ENCODE assay signal across 21 cellular contexts in the genomic region with DNA sequence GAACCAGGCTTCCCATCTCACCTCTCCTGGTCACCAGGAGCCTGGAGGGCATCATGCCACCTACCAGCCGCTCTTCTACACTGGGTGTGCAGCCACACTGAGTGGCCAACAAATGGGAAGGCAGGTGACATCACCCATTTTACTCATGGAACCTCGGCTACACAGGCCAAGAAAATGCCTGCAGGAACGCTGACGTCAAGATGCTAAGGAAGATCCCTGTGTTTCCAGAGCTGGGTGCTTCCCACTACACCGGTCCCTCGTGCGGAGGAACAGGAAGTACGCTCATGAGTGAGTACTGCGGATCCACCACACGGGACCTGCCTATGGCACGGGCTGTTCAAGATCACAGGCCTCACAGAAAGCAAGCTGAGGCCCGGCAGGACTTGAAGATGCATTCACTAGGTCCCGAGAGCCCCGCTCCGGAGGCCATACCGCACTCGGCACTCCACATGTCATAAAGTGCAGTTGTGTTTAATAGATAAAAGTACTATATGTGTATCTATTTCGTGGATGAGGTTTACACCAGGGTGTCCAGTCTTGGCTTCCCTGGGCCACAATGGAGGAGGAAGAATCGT.
A peak's percentile ranks its signal among the peaks of the same experiment; 100 is the strongest.
DNase-seq lines count a peak whose midpoint lies in the region; ATAC-seq, FAIRE-seq and TF ChIP-seq lines count a peak whose summit lies in the region.
"Had no signal": no experiment of that assay in that cellular context is flagged by ENCODE, and none has a peak within 500 bp of the region (broad histone marks: within the 10 kb centered on the region; RNA-seq: fewer than 3 reads in every experiment).

No MANE protein-coding gene starts in this region.

- H4K5ac ChIP-seq in H1 (ENCODE audit: insufficient read length, low read depth, low read length), result no peak overlapping the region

- peaks cover 0 to 7% (median 3%) of the 10 kb centered on the region in 4 experiments; a peak in 5 of 7 replicates for H3K4me1 ChIP-seq in H1 (replicated peaks in 1 of 4; ENCODE audit: control insufficient read depth in 3 of 4, insufficient read depth in 4 of 4, low read length in 3 of 4)
- no peaks in the 10 kb centered on the region for H3K4me1 ChIP-seq in upper lobe of right lung
- H3K4me1 ChIP-seq: A549 had no signal

- H4K91ac ChIP-seq in H1 (replicated peaks; ENCODE audit: insufficient read length, low read length), result peak overlapping the region; percentile 5

- H3K27ac ChIP-seq in H1 (ENCODE audit: low read depth, low read length), result no peak overlapping the region
- H3K27ac ChIP-seq in upper lobe of right lung, result no peak overlapping the region
- H3K27ac ChIP-seq: A549, GM23248 had no signal

- H3K23ac ChIP-seq in H1 (ENCODE audit: insufficient read length), result no peak overlapping the region

- POLR2A ChIA-PET in H1 (lab: Charles Lee; ENCODE audit: partially characterized antibody), result no interaction called here

- H3K9me3 ChIP-seq in H1 (ENCODE audit: insufficient read depth in 2 of 2, low read depth in 1 of 2, low read length in 1 of 2) (peaks cover 0 to 6% of the 10 kb centered on the region in 2 experiments; a peak in 1 of 4 replicates), upper lobe of right lung (no peaks in the 10 kb centered on the region)
- H3K9me3 ChIP-seq: A549 had no signal

- H2BK120ac ChIP-seq in H1 (replicated peaks; ENCODE audit: low read depth, low read length), result no peak overlapping the region

- no peaks in the 10 kb centered on the region for H3K79me2 ChIP-seq in H1 (ENCODE audit: control insufficient read depth in 1 of 2, insufficient read depth in 2 of 2, low read length in 2 of 2)

- no peak overlapping the region for H3K14ac ChIP-seq in H1 (ENCODE audit: insufficient read length)

- ATAC-seq in omental fat pad (ENCODE audit: low FRiP score), result peak; percentile 14
- peak; percentile 21 for ATAC-seq in upper lobe of right lung
- ATAC-seq: A549, GM12878, HCT116 had no signal

- H4K20me1 ChIP-seq in H1 (replicated peaks in 1 of 2; ENCODE audit: control insufficient read depth in 1 of 2, insufficient read depth in 2 of 2, low read length in 2 of 2), result no peaks in the 10 kb centered on the region

- no peak overlapping the region for H2BK15ac ChIP-seq in H1 (ENCODE audit: low read length)

- no peak overlapping the region for H3K4me2 ChIP-seq in H1 (ENCODE audit: insufficient read depth in 1 of 2, low read depth in 2 of 2, low read length in 2 of 2)
- H3K4me2 ChIP-seq: A549 had no signal

- 86% methylated on average over 19 of the region's 19 CpGs; no CpG with 5 or more reads in 1 of the 2 experiments for WGBS in H1 (ENCODE audit: extremely low coverage in 1 of 2, insufficient coverage in 1 of 2, insufficient read length in 1 of 2, insufficient replicate concordance in 2 of 2, low coverage in 1 of 2, low lambda C conversion rate in 2 of 2, missing lambda C conversion rate in 1 of 2), 2 experiments

- TF ChIP-seq RAD21 in H1 (IDR thresholded peaks at IDR 0.05 in 1 of 2, conservative IDR thresholded peaks at IDR 0.05 in 1 of 2; ENCODE audit: low read depth in 2 of 2, low read length in 2 of 2), result no peak

- H3K18ac ChIP-seq in H1 (ENCODE audit: extremely low read depth, low read length), result no peak overlapping the region

- H2BK12ac ChIP-seq in H1 (ENCODE audit: low read depth, low read length), result 0 out of 2 replicates have a peak overlapping the region, but pooled peaks have one; percentile 17

- TF ChIP-seq CTCF in H1 (IDR thresholded peaks at IDR 0.05; ENCODE audit: control extremely low read depth in 1 of 3, insufficient read depth in 1 of 3, low read depth in 1 of 3, low read length in 3 of 3) (no peak), omental fat pad (IDR thresholded peaks at IDR 0.05) (no peak), upper lobe of right lung (IDR thresholded peaks at IDR 0.05) (no peak), D721Med (IDR thresholded peaks at IDR 0.05; ENCODE audit: insufficient read depth, missing control alignments) (no peak)

- no peak for TF ChIP-seq POLR2A in H1 (IDR thresholded peaks at IDR 0.05; ENCODE audit: control extremely low read depth in 1 of 2, low read depth in 2 of 2, low read length in 2 of 2)

- no peak overlapping the region for H2BK20ac ChIP-seq in H1 (ENCODE audit: low read length)

- no peak overlapping the region for H2AK5ac ChIP-seq in H1 (ENCODE audit: low read depth, low read length)

- DNase-seq in M059J (ENCODE audit: low read depth) (peak; percentile 59), H1 (ENCODE audit: low read depth in 1 of 2, low spot score in 2 of 2) (no peak), omental fat pad (ENCODE audit: low spot score) (no peak), upper lobe of right lung (no peak), NCI-H187 (lab: John Stamatoyannopoulos, UW) (no peak), D721Med (ENCODE audit: insufficient read length, low spot score) (no peak), DMS53 (lab: John Stamatoyannopoulos, UW) (no peak)
- DNase-seq: 8988T; ACHN; C1 segment of cervical spinal cord; CD4-positive, alpha-beta memory T cell; COR-L47; DMS153; DMS79; GDM1; H9 had no signal

- intact Hi-C loops in upper lobe of right lung (cut with DNase I), result no loop called here

- H3K4me3 ChIP-seq in H1 (ENCODE audit: extremely low read depth in 1 of 4, insufficient read depth in 2 of 4, low read depth in 3 of 4, low read length in 4 of 4) (no peak overlapping the region), upper lobe of right lung (no peak overlapping the region)
- H3K4me3 ChIP-seq: A549, GM12878, GM23248 had no signal

- CTCF ChIA-PET in H1 (lab: Charles Lee; ENCODE audit: partially characterized antibody), result no interaction called here

- no peak overlapping the region for H3K4ac ChIP-seq in H1 (replicated peaks; ENCODE audit: insufficient read length, low read depth, low read length)

- no peak overlapping the region for H3K9ac ChIP-seq in H1 (replicated peaks in 1 of 4; ENCODE audit: extremely low read depth in 1 of 4, low read depth in 3 of 4, low read length in 3 of 4)
- H3K9ac ChIP-seq: GM23248 had no signal

- no peak overlapping the region for H4K8ac ChIP-seq in H1 (ENCODE audit: extremely low read depth, insufficient read depth, low read length)

- H3K27me3 ChIP-seq in H1 (replicated peaks in 1 of 4; ENCODE audit: control insufficient read depth in 3 of 4, extremely low read depth in 1 of 4, insufficient read depth in 3 of 4, low read length in 3 of 4) (no peaks in the 10 kb centered on the region; a peak in 1 of 7 replicates), upper lobe of right lung (no peaks in the 10 kb centered on the region)

- no peak for TF ChIP-seq EP300 in H1 (IDR thresholded peaks at IDR 0.05; ENCODE audit: borderline replicate concordance in 1 of 2, low read depth in 2 of 2, low read length in 2 of 2)

- no peak overlapping the region for H2BK5ac ChIP-seq in H1 (ENCODE audit: low read depth, low read length)

- H3K23me2 ChIP-seq in H1 (ENCODE audit: low read depth, low read length), result no peaks in the 10 kb centered on the region

- H3K36me3 ChIP-seq in H1 (ENCODE audit: control insufficient read depth in 2 of 4, insufficient read depth in 4 of 4, low read length in 3 of 4) (no peaks in the 10 kb centered on the region), upper lobe of right lung (no peaks in the 10 kb centered on the region)

- H3K79me1 ChIP-seq in H1 (ENCODE audit: low read depth, low read length), result no peaks in the 10 kb centered on the region

- FAIRE-seq in H1 (lab: Jason Lieb, UNC) (no peak), D721Med (lab: Jason Lieb, UNC) (no peak)
- FAIRE-seq: A549, GM12878, GM19239 had no signal

- no peak overlapping the region for H3K56ac ChIP-seq in H1 (replicated peaks; ENCODE audit: insufficient read length, low read depth, low read length)

- H2AFZ ChIP-seq in H1 (ENCODE audit: low read length), result no peak overlapping the region

TF ChIP-seq in H1, 55 proteins besides CTCF, POLR2A, EP300 and RAD21 (continues in another document):
- TF ChIP-seq PHF8 (conservative IDR thresholded peaks at IDR 0.05; ENCODE audit: low read depth, low read length) (no peak), JUND (IDR thresholded peaks at IDR 0.05; ENCODE audit: low read length) (no peak), CHD2 (IDR thresholded peaks at IDR 0.05; ENCODE audit: low read length) (no peak), TBP (IDR thresholded peaks at IDR 0.05; ENCODE audit: low read depth, low read length) (no peak), CBX5 (IDR thresholded peaks at IDR 0.05; ENCODE audit: low read depth, low read length) (no peak), NANOG (IDR thresholded peaks at IDR 0.05; ENCODE audit: insufficient read depth, low read depth, low read length, poor library complexity, severe bottlenecking) (no peak), ZNF274 (IDR thresholded peaks at IDR 0.05; ENCODE audit: borderline replicate concordance, extremely low read depth, low read length) (no peak), FOSL1 (IDR thresholded peaks at IDR 0.05; ENCODE audit: insufficient read depth, low read depth, low read length) (no peak), TCF12 (IDR thresholded peaks at IDR 0.05; ENCODE audit: low read depth, low read length) (no peak), ASH2L (IDR thresholded peaks at IDR 0.05; ENCODE audit: low read length) (no peak), RBBP5 (IDR thresholded peaks at IDR 0.05; ENCODE audit: borderline replicate concordance, low read depth, low read length) (no peak), NRF1 (IDR thresholded peaks at IDR 0.05; ENCODE audit: low read depth, low read length) (no peak), SRF (IDR thresholded peaks at IDR 0.05; ENCODE audit: low read depth, low read length) (no peak), CHD1 (IDR thresholded peaks at IDR 0.05; ENCODE audit: low read depth, low read length) (no peak), POU5F1 (IDR thresholded peaks at IDR 0.05; ENCODE audit: low read depth, low read length) (no peak)
